ENCODE assay signal across 19 cellular contexts in genomic region chr17:8469964-8470363, GRCh38. TPM values are rescaled to one million over a fixed set of nuclear protein-coding genes. Genes with fewer than 3 reads are reported as not detected.
DNase-seq lines count a peak whose midpoint lies in the region; ATAC-seq and TF ChIP-seq lines count a peak whose summit lies in the region.
"Had no signal": no experiment of that assay in that cellular context is flagged by ENCODE, and none has a peak within 500 bp of the region (broad histone marks: within the 10 kb centered on the region; RNA-seq: fewer than 3 reads in every experiment).

No MANE protein-coding gene starts in this region.

- no peaks in the 10 kb centered on the region for H3K9me3 Mint-ChIP-seq in activated CD4-positive, alpha-beta T cell treated with anti-CD3 and anti-CD28 coated beads for 36 hours (ENCODE audit: low read depth)
- H3K9me3 Mint-ChIP-seq in activated naive CD8-positive, alpha-beta T cell treated with anti-CD3 and anti-CD28 coated beads for 36 hours: no peaks in the 10 kb centered on the region
- H3K9me3 Mint-ChIP-seq: activated T-cell treated with anti-CD3 and anti-CD28 coated beads, Interleukin-2, amount 50 U/mL, for 72 hours; CD4-positive, CD25-positive, alpha-beta regulatory T cell; naive B cell; T-helper 1 cell treated with Interleukin-12 subunit alpha and Interleukin-12 subunit beta and Interleukin-4 antibody, amounts not matched to agents 30 μg/mL and 1 μg/mL, for 36 hours had no signal

- H3K9me3 ChIP-seq in heart right ventricle (no peaks in the 10 kb centered on the region), ascending aorta (no peaks in the 10 kb centered on the region), right lobe of liver (no peaks in the 10 kb centered on the region), thoracic aorta (no peaks in the 10 kb centered on the region)
- H3K9me3 ChIP-seq: vagina had no signal

- ATAC-seq in heart right ventricle (peak in 1 of 8 donors; percentile 3), Right ventricle myocardium superior (ENCODE audit: poor library complexity) (no peak), right lobe of liver (peak; percentile 87 to 93 (median 92)), thoracic aorta (ENCODE audit: insufficient number of reproducible peaks, low FRiP score, low read depth) (no peak), HG03442 (IDR thresholded peaks at IDR 0.05; ENCODE audit: unreplicated experiment) (no peak)
- ATAC-seq in activated CD4-positive, alpha-beta T cell treated with anti-CD3 and anti-CD28 coated beads for 36 hours: no peak
- ATAC-seq: activated T-cell treated with anti-CD3 and anti-CD28 coated beads, Interleukin-2, amount 50 U/mL, for 72 hours had no signal

- H3K4me1 Mint-ChIP-seq in activated CD4-positive, alpha-beta T cell treated with anti-CD3 and anti-CD28 coated beads for 36 hours: no peaks in the 10 kb centered on the region
- H3K4me1 Mint-ChIP-seq in activated naive CD8-positive, alpha-beta T cell treated with anti-CD3 and anti-CD28 coated beads for 36 hours: peaks cover 4% of the 10 kb centered on the region

- POLR2A ChIA-PET in activated CD4-positive, alpha-beta T cell treated with anti-CD3 and anti-CD28 coated beads for 36 hours (lab: Charles Lee): interaction anchor here (0.6 kb wide), 1 partner anchor 226 kb away, joined by 4 read pairs; no protein-coding TSS in a partner anchor

- 71 to 80% methylated on average over 12 of the region's 12 CpGs for WGBS in heart right ventricle, 2 donors
- 25% methylated on average over 6 of the region's 12 CpGs for WGBS in right lobe of liver (ENCODE audit: insufficient coverage, low coverage, low lambda C conversion rate, missing lambda C conversion rate)

- H3K27me3 ChIP-seq in heart right ventricle: no peaks in the 10 kb centered on the region
- H3K27me3 ChIP-seq in ascending aorta: no peaks in the 10 kb centered on the region
- no peaks in the 10 kb centered on the region for H3K27me3 ChIP-seq in right lobe of liver
- H3K27me3 ChIP-seq in thoracic aorta (replicated peaks; ENCODE audit: insufficient read depth): no peaks in the 10 kb centered on the region
- H3K27me3 ChIP-seq: cardiac muscle cell, vagina had no signal

- no peak for DNase-seq in heart right ventricle
- no peak for DNase-seq in Right ventricle myocardium superior
- no peak for DNase-seq in ascending aorta (ENCODE audit: low spot score in 2 of 2)
- DNase-seq in right lobe of liver: peak; percentile 59 to 94 (median 88)
- no peak for DNase-seq in thoracic aorta (ENCODE audit: low spot score)
- DNase-seq in activated CD4-positive, alpha-beta T cell treated with anti-CD3 and anti-CD28 coated beads for 36 hours: no peak
- DNase-seq in activated naive CD8-positive, alpha-beta T cell treated with anti-CD3 and anti-CD28 coated beads for 36 hours: no peak
- DNase-seq: activated T-cell treated with anti-CD3 and anti-CD28 coated beads, Interleukin-2, amount 50 U/mL, for 72 hours; CD4-positive, CD25-positive, alpha-beta regulatory T cell; DND-41; Karpas-422; naive B cell; stimulated activated naive CD4-positive, alpha-beta T cell treated with Interleukin-2 at 50 U/mL for 16 hours had no signal

- CTCF ChIA-PET in activated CD4-positive, alpha-beta T cell treated with anti-CD3 and anti-CD28 coated beads for 36 hours (lab: Charles Lee): interaction anchor here (0.7 to 1.6 kb wide), 2 partner anchors 60 to 145 kb away, joined by 3 to 5 read pairs; no protein-coding TSS in a partner anchor

- no peaks in the 10 kb centered on the region for H3K27me3 Mint-ChIP-seq in activated CD4-positive, alpha-beta T cell treated with anti-CD3 and anti-CD28 coated beads for 36 hours
- H3K27me3 Mint-ChIP-seq in activated naive CD8-positive, alpha-beta T cell treated with anti-CD3 and anti-CD28 coated beads for 36 hours: no peaks in the 10 kb centered on the region
- H3K27me3 Mint-ChIP-seq: CD4-positive, CD25-positive, alpha-beta regulatory T cell; naive B cell had no signal

- no peak overlapping the region for H3K4me3 Mint-ChIP-seq in activated CD4-positive, alpha-beta T cell treated with anti-CD3 and anti-CD28 coated beads for 36 hours
- H3K4me3 Mint-ChIP-seq in activated naive CD8-positive, alpha-beta T cell treated with anti-CD3 and anti-CD28 coated beads for 36 hours: no peak overlapping the region
- H3K4me3 Mint-ChIP-seq: activated T-cell treated with anti-CD3 and anti-CD28 coated beads, Interleukin-2, amount 50 U/mL, for 72 hours; CD4-positive, CD25-positive, alpha-beta regulatory T cell; T-helper 1 cell treated with Interleukin-12 subunit alpha and Interleukin-12 subunit beta and Interleukin-4 antibody, amounts not matched to agents 30 μg/mL and 1 μg/mL, for 36 hours had no signal

- H3K4me3 ChIP-seq in heart right ventricle (no peak overlapping the region), ascending aorta (no peak overlapping the region), right lobe of liver (no peak overlapping the region), thoracic aorta (no peak overlapping the region)
- H3K4me3 ChIP-seq: cardiac muscle cell, lung, vagina had no signal

- H3K27ac ChIP-seq in heart right ventricle (peak overlapping the region in 6 of 10 donors; percentile 21 to 73 (median 46)), ascending aorta (peak overlapping the region; percentile 76 to 82), right lobe of liver (peak overlapping the region in 2 of 3 donors; percentile 39 to 80), thoracic aorta (peak overlapping the region; percentile 73 to 74)
- H3K27ac ChIP-seq: foreskin keratinocyte, vagina had no signal

- TF ChIP-seq POLR2A in right lobe of liver (IDR thresholded peaks at IDR 0.05): no peak

- no peak overlapping the region for H3K27ac Mint-ChIP-seq in activated CD4-positive, alpha-beta T cell treated with anti-CD3 and anti-CD28 coated beads for 36 hours
- no peak overlapping the region for H3K27ac Mint-ChIP-seq in activated naive CD8-positive, alpha-beta T cell treated with anti-CD3 and anti-CD28 coated beads for 36 hours
- H3K27ac Mint-ChIP-seq: activated T-cell treated with anti-CD3 and anti-CD28 coated beads, Interleukin-2, amount 50 U/mL, for 72 hours; T-helper 1 cell treated with Interleukin-12 subunit alpha and Interleukin-12 subunit beta and Interleukin-4 antibody, amounts not matched to agents 30 μg/mL and 1 μg/mL, for 36 hours had no signal

- H3K36me3 ChIP-seq in heart right ventricle: peaks cover 0 to 100% (median 26%) of the 10 kb centered on the region in 9 donors
- peaks cover 26 to 42% of the 10 kb centered on the region in 2 donors for H3K36me3 ChIP-seq in ascending aorta
- H3K36me3 ChIP-seq in right lobe of liver: peaks cover 0 to 46% (median 17%) of the 10 kb centered on the region in 4 donors
- peaks cover 8% of the 10 kb centered on the region for H3K36me3 ChIP-seq in thoracic aorta

- peaks cover 36% of the 10 kb centered on the region for H3K36me3 Mint-ChIP-seq in activated CD4-positive, alpha-beta T cell treated with anti-CD3 and anti-CD28 coated beads for 36 hours (ENCODE audit: low read depth)
- H3K36me3 Mint-ChIP-seq in activated naive CD8-positive, alpha-beta T cell treated with anti-CD3 and anti-CD28 coated beads for 36 hours: peaks cover 9% of the 10 kb centered on the region

- TF ChIP-seq CTCF in heart right ventricle (IDR thresholded peaks at IDR 0.05) (no peak), ascending aorta (IDR thresholded peaks at IDR 0.05) (no peak), right lobe of liver (IDR thresholded peaks at IDR 0.05) (no peak), thoracic aorta (IDR thresholded peaks at IDR 0.05) (no peak)

- intact Hi-C loops in heart right ventricle (cut with DNase I): loop anchor here in 3 of 10 donors (10.0 kb wide), 2 partner anchors 55 to 275 kb away; partner anchors contain the start of gene CCDC42 (in 1 of the 3)
- intact Hi-C loops in Right ventricle myocardium superior (cut with DNase I): no loop called here
- intact Hi-C loops in ascending aorta (cut with DNase I): loop anchor here (5.0 kb wide), 2 partner anchors 47 to 152 kb away; no protein-coding TSS in a partner anchor
- intact Hi-C loops in right lobe of liver (cut with DNase I): loop anchor here in 1 of 2 donors (10.0 kb wide), 2 partner anchors 55 to 275 kb away; partner anchors contain the start of gene CCDC42
- intact Hi-C loops in activated CD4-positive, alpha-beta T cell treated with anti-CD3 and anti-CD28 coated beads for 36 hours (cut with DNase I, micrococcal nuclease): no loop called here

- peaks cover 10 to 72% (median 34%) of the 10 kb centered on the region in 9 donors for H3K4me1 ChIP-seq in heart right ventricle
- H3K4me1 ChIP-seq in ascending aorta: peaks cover 4 to 72% of the 10 kb centered on the region in 2 donors
- peaks cover 0 to 15% (median 5%) of the 10 kb centered on the region in 4 donors for H3K4me1 ChIP-seq in right lobe of liver
- H3K4me1 ChIP-seq in thoracic aorta (ENCODE audit: control insufficient read depth in 1 of 2, low read depth in 2 of 2): peaks cover 44 to 91% of the 10 kb centered on the region in 2 donors

RNA-seq across cellular contexts. Expression of gene NDEL1, which starts 34.3 kb away (rescaled TPM):
- 10 to 100 TPM; 21.2 to 37.0 (median 28.4) TPM for total RNA-seq in heart right ventricle
- 10 to 100 TPM; 22.5 to 27.1 TPM for polyA plus RNA-seq in heart right ventricle
- 24.8 TPM for total RNA-seq in Right ventricle myocardium superior
- 103 TPM for total RNA-seq in ascending aorta
- total RNA-seq in right lobe of liver: 10 to 100 TPM; 22.2 to 34.9 (median 28.4) TPM
- total RNA-seq in thoracic aorta: 100 to 1,000 TPM; 110 to 113 TPM
- 10 to 100 TPM; 51.9 to 58.6 TPM for total RNA-seq in activated CD4-positive, alpha-beta T cell treated with anti-CD3 and anti-CD28 coated beads for 36 hours
- total RNA-seq in activated naive CD8-positive, alpha-beta T cell treated with anti-CD3 and anti-CD28 coated beads for 36 hours: 10 to 100 TPM; 37.5 to 47.8 TPM

Comparison
In these comparisons a context has a peak if more than half of its experiments do, and no peak if none do; other contexts are left out.
1. ATAC-seq: peak in right lobe of liver (4 of 4); none in Right ventricle myocardium superior (single experiment), thoracic aorta (single experiment), activated CD4-positive, alpha-beta T cell treated with anti-CD3 and anti-CD28 coated beads for 36 hours (single experiment) and HG03442 (single experiment).
2. DNase-seq: peak in right lobe of liver (3 of 3); none in heart right ventricle (0 of 2), Right ventricle myocardium superior (single experiment), ascending aorta (0 of 2), thoracic aorta (single experiment), activated CD4-positive, alpha-beta T cell treated with anti-CD3 and anti-CD28 coated beads for 36 hours (single experiment) and activated naive CD8-positive, alpha-beta T cell treated with anti-CD3 and anti-CD28 coated beads for 36 hours (single experiment).
3. Peak in every context shown above with its lines, with median percentiles within 50 percentile points of each other: H3K27ac ChIP-seq.